Comparison of ENCODE assay signal across 21 cellular contexts in genomic region chr7:55996856-55997500, GRCh38. TPM values are rescaled to one million over a fixed set of nuclear protein-coding genes. Genes with fewer than 3 reads are reported as not detected.
A peak's percentile ranks its signal among the peaks of the same experiment; 100 is the strongest.
DNase-seq lines count a peak whose midpoint lies in the region; ATAC-seq and TF ChIP-seq lines count a peak whose summit lies in the region.
"Had no signal": no experiment of that assay in that cellular context is flagged by ENCODE, and none has a peak within 500 bp of the region (broad histone marks: within the 10 kb centered on the region; RNA-seq: fewer than 3 reads in every experiment).

No MANE protein-coding gene starts in this region.

- peak overlapping the region; percentile 18 for H3K27ac ChIP-seq in hepatocyte
- H3K27ac ChIP-seq in right lobe of liver, result peak overlapping the region in 1 of 3 donors; percentile 7
- H3K27ac ChIP-seq in upper lobe of right lung, result no peak overlapping the region
- H3K27ac ChIP-seq: 22Rv1, A549, C4-2B had no signal

- peaks cover 69% of the 10 kb centered on the region for H3K36me3 Mint-ChIP-seq in activated T-cell treated with anti-CD3 and anti-CD28 coated beads, Interleukin-2, amount 50 U/mL, for 24 hours (ENCODE audit: low read depth)
- H3K36me3 Mint-ChIP-seq in WTC11, result peaks cover 26% of the 10 kb centered on the region

- ATAC-seq in WTC11, result no peak
- peak in 3 of 4 donors; percentile 54 to 73 (median 65) for ATAC-seq in right lobe of liver
- no peak for ATAC-seq in upper lobe of right lung
- ATAC-seq: A549; CD8-positive, alpha-beta T cell; HCT116 had no signal

- H3K4me1 ChIP-seq in hepatocyte (ENCODE audit: insufficient read depth) (no peaks in the 10 kb centered on the region), right lobe of liver (peaks cover 0 to 22% (median 0%) of the 10 kb centered on the region in 4 donors), upper lobe of right lung (no peaks in the 10 kb centered on the region)
- H3K4me1 ChIP-seq: A549 had no signal

- H3K9me3 ChIP-seq in hepatocyte (ENCODE audit: low read depth) (no peaks in the 10 kb centered on the region), right lobe of liver (no peaks in the 10 kb centered on the region), upper lobe of right lung (no peaks in the 10 kb centered on the region)
- H3K9me3 ChIP-seq: A549 had no signal

- H3K4me2 ChIP-seq in hepatocyte, result no peak overlapping the region
- H3K4me2 ChIP-seq: A549 had no signal

- no peaks in the 10 kb centered on the region for H3K27me3 Mint-ChIP-seq in activated T-cell treated with anti-CD3 and anti-CD28 coated beads, Interleukin-2, amount 50 U/mL, for 24 hours
- no peaks in the 10 kb centered on the region for H3K27me3 Mint-ChIP-seq in WTC11 (ENCODE audit: low read depth)
- H3K27me3 Mint-ChIP-seq: IgD-negative memory B cell had no signal

- 80% methylated on average over 8 of the region's 8 CpGs for WGBS in hepatocyte (ENCODE audit: low lambda C conversion rate, missing lambda C conversion rate)
- WGBS in right lobe of liver (ENCODE audit: insufficient coverage, low coverage, low lambda C conversion rate, missing lambda C conversion rate), result 58% methylated on average over 6 of the region's 8 CpGs

- no peak overlapping the region for H3K4me3 Mint-ChIP-seq in activated T-cell treated with anti-CD3 and anti-CD28 coated beads, Interleukin-2, amount 50 U/mL, for 24 hours
- no peak overlapping the region for H3K4me3 Mint-ChIP-seq in WTC11
- H3K4me3 Mint-ChIP-seq: CD8-positive, alpha-beta T cell; HFFc6; IgD-negative memory B cell had no signal

- no peaks in the 10 kb centered on the region for H3K9me2 ChIP-seq in hepatocyte (replicated peaks; ENCODE audit: insufficient read depth)

- no peaks in the 10 kb centered on the region for H3K36me3 ChIP-seq in hepatocyte (replicated peaks; ENCODE audit: insufficient read depth, low read depth)
- H3K36me3 ChIP-seq in right lobe of liver, result peaks cover 0 to 8% (median 3%) of the 10 kb centered on the region in 4 donors
- H3K36me3 ChIP-seq in upper lobe of right lung, result peaks cover 65% of the 10 kb centered on the region

- peak overlapping the region; percentile 57 for H3K27ac Mint-ChIP-seq in activated T-cell treated with anti-CD3 and anti-CD28 coated beads, Interleukin-2, amount 50 U/mL, for 24 hours
- no peak overlapping the region for H3K27ac Mint-ChIP-seq in WTC11
- H3K27ac Mint-ChIP-seq: CD8-positive, alpha-beta T cell; HFFc6 had no signal

- H2AFZ ChIP-seq in hepatocyte, result no peak overlapping the region

- no peak overlapping the region for H3K4me3 ChIP-seq in hepatocyte
- no peak overlapping the region for H3K4me3 ChIP-seq in right lobe of liver
- no peak overlapping the region for H3K4me3 ChIP-seq in upper lobe of right lung
- H3K4me3 ChIP-seq: A549 had no signal

- peaks cover 19% of the 10 kb centered on the region for H3K4me1 Mint-ChIP-seq in activated T-cell treated with anti-CD3 and anti-CD28 coated beads, Interleukin-2, amount 50 U/mL, for 24 hours (ENCODE audit: low read depth)
- H3K4me1 Mint-ChIP-seq in WTC11, result no peaks in the 10 kb centered on the region
- H3K4me1 Mint-ChIP-seq: IgD-negative memory B cell had no signal

- no peaks in the 10 kb centered on the region for H3K79me2 ChIP-seq in hepatocyte

- no peak for DNase-seq in activated T-cell treated with anti-CD3 and anti-CD28 coated beads, Interleukin-2, amount 50 U/mL, for 24 hours
- no peak for DNase-seq in activated T-cell treated with anti-CD3 and anti-CD28 coated beads for 4 hours
- DNase-seq in WTC11 (ENCODE audit: low spot score), result no peak
- no peak for DNase-seq in hepatocyte (ENCODE audit: low spot score)
- DNase-seq in right lobe of liver, result peak in 1 of 3 donors; percentile 27
- DNase-seq in inferior parietal cortex (ENCODE audit: extremely low spot score), result no peak
- no peak for DNase-seq in upper lobe of right lung
- DNase-seq in NCI-H2107 treated with DMSO at 0.1 percent for 48 hours (lab: John Stamatoyannopoulos, UW; ENCODE audit: unreplicated experiment), result no peak
- DNase-seq: AML-193; Calu3; CD8-positive, alpha-beta T cell; DMS79 treated with DMSO at 0.1 percent for 48 hours; GF-D8; GOT3; H7; HFFc6 had no signal

- TF ChIP-seq POLR2A in right lobe of liver (IDR thresholded peaks at IDR 0.05), result no peak

- H3K9me3 Mint-ChIP-seq in activated T-cell treated with anti-CD3 and anti-CD28 coated beads, Interleukin-2, amount 50 U/mL, for 24 hours, result no peaks in the 10 kb centered on the region
- H3K9me3 Mint-ChIP-seq in WTC11, result no peaks in the 10 kb centered on the region
- H3K9me3 Mint-ChIP-seq: CD8-positive, alpha-beta T cell; HFFc6 had no signal

- intact Hi-C loops in right lobe of liver (cut with DNase I) (no loop called here), upper lobe of right lung (cut with DNase I) (no loop called here)

- TF ChIP-seq CTCF in WTC11 (IDR thresholded peaks at IDR 0.05) (no peak), hepatocyte (IDR thresholded peaks at IDR 0.05; ENCODE audit: poor library complexity) (no peak), right lobe of liver (IDR thresholded peaks at IDR 0.05) (no peak), upper lobe of right lung (IDR thresholded peaks at IDR 0.05) (no peak)

- POLR2A ChIA-PET in WTC11 (lab: Charles Lee), result no interaction called here

- H4K20me1 ChIP-seq in hepatocyte (ENCODE audit: insufficient read depth, poor library complexity, severe bottlenecking), result no peaks in the 10 kb centered on the region

- no peaks in the 10 kb centered on the region for H3K27me3 ChIP-seq in hepatocyte
- no peaks in the 10 kb centered on the region for H3K27me3 ChIP-seq in right lobe of liver
- H3K27me3 ChIP-seq in upper lobe of right lung, result no peaks in the 10 kb centered on the region

- CTCF ChIA-PET in WTC11 (lab: Charles Lee), result interaction anchor here (1.2 kb wide), 1 partner anchor 33 kb away, joined by 3 read pairs; no protein-coding TSS in a partner anchor

TF ChIP-seq in WTC11, 78 proteins besides CTCF, POLR2A, EP300 and RAD21:
- TF ChIP-seq GABPB1 (CRISPR knock-in tag; IDR thresholded peaks at IDR 0.05) (peak; percentile 85), CDX4 (CRISPR knock-in tag; IDR thresholded peaks at IDR 0.05; ENCODE audit: borderline replicate concordance) (no peak)

RNA-seq across cellular contexts. Expression of gene NIPSNAP2, which starts 32.6 kb away (rescaled TPM):
- total RNA-seq in WTC11 (2021) (38.5 to 46.3 TPM (median 42.6 TPM) in 3 replicates), hepatocyte (46.0 and 47.6 TPM in 2 replicates), right lobe of liver (10 to 100 TPM in 3 of 6 experiments, 1 to 10 TPM in 3; 7.0 to 15.9 (median 10.3) TPM), upper lobe of right lung (47.7 TPM)
- 46.2 and 51.6 TPM in 2 replicates for polyA plus RNA-seq in hepatocyte

RNA-seq across cellular contexts. Expression of gene MRPS17, which starts 45.3 kb away (rescaled TPM):
- 23.5 to 25.9 TPM (median 25.6 TPM) in 3 replicates for total RNA-seq in WTC11 (2021)
- total RNA-seq in hepatocyte, result 13.7 and 18.6 TPM in 2 replicates
- polyA plus RNA-seq in hepatocyte, result 26.1 and 30.3 TPM in 2 replicates
- total RNA-seq in right lobe of liver, result 10 to 100 TPM in 2 of 6 experiments, 1 to 10 TPM in 4; 8.1 to 21.7 (median 9.8) TPM
- 12.6 TPM for total RNA-seq in upper lobe of right lung

RNA-seq across cellular contexts. Expression of gene PSPH, which starts 54.3 kb away (rescaled TPM):
- total RNA-seq in WTC11 (2021) (43.7 to 49.3 TPM (median 49.2 TPM) in 3 replicates), hepatocyte (160 TPM in 2 replicates), right lobe of liver (10 to 100 TPM in 3 of 6 experiments, 1 to 10 TPM in 3; 5.3 to 32.2 (median 9.7) TPM), upper lobe of right lung (10.1 TPM)
- 35.5 and 48.0 TPM in 2 replicates for polyA plus RNA-seq in hepatocyte

RNA-seq across cellular contexts. Expression of gene CCT6A, which starts 54.6 kb away (rescaled TPM):
- total RNA-seq in WTC11 (2021) (208 to 246 TPM (median 209 TPM) in 3 replicates), hepatocyte (166 and 206 TPM in 2 replicates), right lobe of liver (10 to 100 TPM; 24.5 to 88.7 (median 45.6) TPM), upper lobe of right lung (76.2 TPM)
- 121 and 131 TPM in 2 replicates for polyA plus RNA-seq in hepatocyte

Comparison
In these comparisons a context has a peak if more than half of its experiments do, and no peak if none do; other contexts are left out.
1. ATAC-seq: peak in right lobe of liver (3 of 4); none in WTC11 (single experiment) and upper lobe of right lung (single experiment).